8 cellular contexts compared by ENCODE assay signal in the genomic region with DNA sequence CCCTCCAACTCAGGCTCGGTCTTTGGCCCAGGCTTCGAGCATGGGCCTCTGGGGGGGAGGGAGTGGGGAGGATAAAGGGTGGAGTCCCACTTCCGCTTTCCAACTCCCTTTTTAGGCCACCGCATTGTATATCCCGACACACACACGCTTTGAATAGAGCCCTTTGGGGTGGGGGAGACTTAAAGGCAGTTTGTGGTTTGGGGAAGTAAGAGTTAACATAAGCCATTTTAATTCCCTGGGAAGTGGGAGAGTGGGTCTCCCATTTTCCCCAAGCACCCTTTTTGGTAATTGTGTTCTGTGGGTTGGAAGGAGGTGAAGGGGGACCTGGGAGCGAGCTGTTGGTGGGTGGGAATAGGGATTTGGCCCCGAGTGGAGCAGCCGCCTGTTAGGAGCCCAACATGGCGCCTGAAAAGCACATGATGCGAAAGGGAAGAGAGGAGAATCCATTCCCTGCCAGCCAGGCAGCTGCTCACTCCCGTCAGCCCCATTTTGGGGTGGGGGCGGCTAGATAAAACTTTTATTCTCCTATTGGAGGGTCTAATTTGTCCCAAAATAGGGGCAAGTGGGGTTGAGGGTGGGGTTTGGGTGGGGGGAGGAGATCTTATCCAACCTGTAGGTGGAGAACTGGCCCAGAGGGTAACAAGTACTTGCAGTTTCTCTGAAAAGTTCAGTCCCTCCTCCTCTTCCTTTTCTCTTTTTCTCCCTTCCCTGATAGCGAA. TPM values are rescaled to one million over a fixed set of nuclear protein-coding genes. Genes with fewer than 3 reads are reported as not detected.
DNase-seq lines count a peak whose midpoint lies in the region; ATAC-seq lines count a peak whose summit lies in the region.

No MANE protein-coding gene starts in this region.

- no peaks in the 10 kb centered on the region for H3K9me3 Mint-ChIP-seq in activated CD4-positive, alpha-beta memory T cell treated with anti-CD3 and anti-CD28 coated beads, Interleukin-2, amount 10 ng/mL, durations not matched to agents 7 days and 5 days

- peaks cover 56% of the 10 kb centered on the region for H3K36me3 Mint-ChIP-seq in activated CD4-positive, alpha-beta memory T cell treated with anti-CD3 and anti-CD28 coated beads, Interleukin-2, amount 10 ng/mL, durations not matched to agents 7 days and 5 days (ENCODE audit: low read depth)

- no peaks in the 10 kb centered on the region for H3K27me3 Mint-ChIP-seq in activated CD4-positive, alpha-beta memory T cell treated with anti-CD3 and anti-CD28 coated beads, Interleukin-2, amount 10 ng/mL, durations not matched to agents 7 days and 5 days

- ATAC-seq in activated CD4-positive, CD25-positive, alpha-beta regulatory T cell treated with anti-CD3 and anti-CD28 coated beads, Interleukin-2, amount 50 U/mL, for 24 hours, result no peak
- no peak for ATAC-seq in GM18519 (IDR thresholded peaks at IDR 0.05; ENCODE audit: low FRiP score, unreplicated experiment)

- CTCF ChIA-PET in activated CD4-positive, alpha-beta memory T cell treated with anti-CD3 and anti-CD28 coated beads, Interleukin-2, amount 10 ng/mL, durations not matched to agents 7 days and 5 days (lab: Charles Lee), result interaction anchor here (0.6 to 2.8 kb wide), 3 partner anchors 75 to 257 kb away, joined by 3 to 20 read pairs (median 15); partner anchors contain the start of genes DDIAS, PRCP and RAB30

- DNase-seq in activated CD4-positive, CD25-positive, alpha-beta regulatory T cell (lab: John Stamatoyannopoulos, UW), result peak in 3 of 4 experiments; percentile 7 to 13 (median 9)
- DNase-seq in NCI-H524 (lab: John Stamatoyannopoulos, UW), result peak; percentile 67 to 76
- peak; percentile 59 for DNase-seq in activated CD4-positive, alpha-beta memory T cell treated with anti-CD3 and anti-CD28 coated beads, Interleukin-2, amount 10 ng/mL, durations not matched to agents 7 days and 5 days
- DNase-seq in effector CD8-positive, alpha-beta T cell (lab: John Stamatoyannopoulos, UW), result peak; percentile 33
- peak; percentile 88 for DNase-seq in medulla oblongata (ENCODE audit: extremely low spot score)
- DNase-seq in stimulated activated CD8-positive, alpha-beta memory T cell treated with anti-CD3 and anti-CD28 coated beads, Interleukin-15, amount 100 ng/mL, for 1 hour (ENCODE audit: low read depth), result peak; percentile 5

- peak overlapping the region; percentile 100 for H3K27ac Mint-ChIP-seq in activated CD4-positive, alpha-beta memory T cell treated with anti-CD3 and anti-CD28 coated beads, Interleukin-2, amount 10 ng/mL, durations not matched to agents 7 days and 5 days

- peak overlapping the region; percentile 100 for H3K4me3 Mint-ChIP-seq in activated CD4-positive, alpha-beta memory T cell treated with anti-CD3 and anti-CD28 coated beads, Interleukin-2, amount 10 ng/mL, durations not matched to agents 7 days and 5 days

- POLR2A ChIA-PET in activated CD4-positive, alpha-beta memory T cell treated with anti-CD3 and anti-CD28 coated beads, Interleukin-2, amount 10 ng/mL, durations not matched to agents 7 days and 5 days (lab: Charles Lee), result interaction anchor here (1.2 to 6.8 kb wide), 17 partner anchors 7 to 257 kb away, joined by 4 to 171 read pairs (median 16); partner anchors contain the start of genes ANKRD42, CCDC90B, DDIAS and PRCP

- peaks cover 49% of the 10 kb centered on the region for H3K4me1 Mint-ChIP-seq in activated CD4-positive, alpha-beta memory T cell treated with anti-CD3 and anti-CD28 coated beads, Interleukin-2, amount 10 ng/mL, durations not matched to agents 7 days and 5 days

RNA-seq across cellular contexts. Expression of gene PCF11, which starts 1.0 kb away (rescaled TPM):
- total RNA-seq in activated CD4-positive, alpha-beta memory T cell treated with anti-CD3 and anti-CD28 coated beads, Interleukin-2, amount 10 ng/mL, durations not matched to agents 7 days and 5 days, result 10 to 100 TPM; 74.6 to 80.0 TPM

RNA-seq across cellular contexts. Expression of gene ANKRD42, which starts 35.6 kb away (rescaled TPM):
- total RNA-seq in activated CD4-positive, alpha-beta memory T cell treated with anti-CD3 and anti-CD28 coated beads, Interleukin-2, amount 10 ng/mL, durations not matched to agents 7 days and 5 days, result 1 to 10 TPM; 1.7 TPM

Comparison
In these comparisons a context has a peak if more than half of its experiments do, and no peak if none do; other contexts are left out.
1. DNase-seq: peak in every context shown above with its lines; median percentile 88 in medulla oblongata; 72 in NCI-H524; 59 in activated CD4-positive, alpha-beta memory T cell treated with anti-CD3 and anti-CD28 coated beads, Interleukin-2, amount 10 ng/mL, durations not matched to agents 7 days and 5 days; 33 in effector CD8-positive, alpha-beta T cell; 9 in activated CD4-positive, CD25-positive, alpha-beta regulatory T cell; 5 in stimulated activated CD8-positive, alpha-beta memory T cell treated with anti-CD3 and anti-CD28 coated beads, Interleukin-15, amount 100 ng/mL, for 1 hour.